ENCODE assay signal across 9 cellular contexts in genomic region chr16:46859719-46860152, GRCh38. TPM values are rescaled to one million over a fixed set of nuclear protein-coding genes. Genes with fewer than 3 reads are reported as not detected.
DNase-seq lines count a peak whose midpoint lies in the region; ATAC-seq and TF ChIP-seq lines count a peak whose summit lies in the region.
"Had no signal": no experiment of that assay in that cellular context is flagged by ENCODE, and none has a peak within 500 bp of the region (broad histone marks: within the 10 kb centered on the region; RNA-seq: fewer than 3 reads in every experiment).

No MANE protein-coding gene starts in this region.

- peaks cover 2% of the 10 kb centered on the region in 2 donors for H3K9me3 Mint-ChIP-seq in activated T-cell treated with anti-CD3 and anti-CD28 coated beads, Interleukin-2, amount 50 U/mL, for 72 hours
- no peaks in the 10 kb centered on the region for H3K9me3 Mint-ChIP-seq in CD8-positive, alpha-beta T cell

- TF ChIP-seq CTCF in HCT116 (IDR thresholded peaks at IDR 0.05 in 2 of 3, conservative IDR thresholded peaks at IDR 0.05 in 1 of 3; ENCODE audit: borderline replicate concordance in 1 of 3, insufficient read depth in 1 of 3, low read depth in 2 of 3, low read length in 2 of 3), result no peak
- TF ChIP-seq CTCF in CD8-positive, alpha-beta T cell (IDR thresholded peaks at IDR 0.05), result no peak

- H3K27me3 Mint-ChIP-seq in activated T-cell treated with anti-CD3 and anti-CD28 coated beads, Interleukin-2, amount 50 U/mL, for 72 hours (ENCODE audit: low read depth), result no peaks in the 10 kb centered on the region
- no peaks in the 10 kb centered on the region for H3K27me3 Mint-ChIP-seq in CD8-positive, alpha-beta T cell (ENCODE audit: low read depth)

- DNase-seq in A172 (ENCODE audit: low spot score) (peak; percentile 97), HCT116 (ENCODE audit: low read depth, low spot score) (peak; percentile 83), kidney tubule cell (ENCODE audit: low spot score) (peak; percentile 97), foreskin melanocyte (no peak)
- peak; percentile 59 to 61 for DNase-seq in activated T-cell treated with anti-CD3 and anti-CD28 coated beads, Interleukin-2, amount 50 U/mL, for 72 hours
- DNase-seq in CD8-positive, alpha-beta T cell, result no peak
- no peak for DNase-seq in effector memory CD4-positive, alpha-beta T cell
- DNase-seq: NCI-H2227 treated with DMSO at 0.1 percent for 48 hours had no signal

- peaks cover 18 to 42% of the 10 kb centered on the region in 2 experiments for H3K4me1 ChIP-seq in HCT116 (ENCODE audit: control insufficient read depth in 1 of 2, insufficient read depth in 2 of 2, low read length in 2 of 2)
- H3K4me1 ChIP-seq in CD8-positive, alpha-beta T cell (ENCODE audit: insufficient read depth, low read length), result no peaks in the 10 kb centered on the region
- no peaks in the 10 kb centered on the region for H3K4me1 ChIP-seq in effector memory CD4-positive, alpha-beta T cell (ENCODE audit: control insufficient read depth, insufficient read depth, low read length, poor library complexity, severe bottlenecking)

- H3K9me2 ChIP-seq in HCT116 (ENCODE audit: insufficient read depth), result no peaks in the 10 kb centered on the region

- no peaks in the 10 kb centered on the region for H4K20me1 ChIP-seq in HCT116 (ENCODE audit: insufficient read depth)

- H2AFZ ChIP-seq in HCT116 (ENCODE audit: low read depth, low read length, poor library complexity, severe bottlenecking), result peak overlapping the region; percentile 49

- intact Hi-C loops in HCT116 (cut with micrococcal nuclease), result loop anchor here (1.0 to 10.0 kb wide), 2 partner anchors 25 to 1305 kb away; partner anchors contain the start of gene GPT2
- intact Hi-C loops in CD8-positive, alpha-beta T cell (cut with DNase I, micrococcal nuclease), result loop anchor here in 1 of 2 experiments (5.0 kb wide), 1 partner anchor 1298 kb away; the partner anchor contains the start of gene ABCC12

- H3K27me3 ChIP-seq in HCT116 (ENCODE audit: insufficient read depth, low read length), result no peaks in the 10 kb centered on the region
- no peaks in the 10 kb centered on the region for H3K27me3 ChIP-seq in CD8-positive, alpha-beta T cell (ENCODE audit: insufficient read depth, low read length)
- H3K27me3 ChIP-seq in effector memory CD4-positive, alpha-beta T cell (replicated peaks; ENCODE audit: control insufficient read depth, insufficient read depth, low read length, poor library complexity, severe bottlenecking), result no peaks in the 10 kb centered on the region

- no peaks in the 10 kb centered on the region for H3K79me2 ChIP-seq in HCT116 (ENCODE audit: insufficient read depth, low read length)

- no peak for TF ChIP-seq POLR2A in HCT116 (IDR thresholded peaks at IDR 0.05; ENCODE audit: borderline replicate concordance, extremely low read depth, insufficient read depth, insufficient read length)

- no peaks in the 10 kb centered on the region for H3K9me3 ChIP-seq in HCT116 (ENCODE audit: control insufficient read depth in 1 of 2, insufficient read depth in 1 of 2, low read depth in 1 of 2, low read length in 2 of 2)
- H3K9me3 ChIP-seq in CD8-positive, alpha-beta T cell (ENCODE audit: low read length), result no peaks in the 10 kb centered on the region
- no peaks in the 10 kb centered on the region for H3K9me3 ChIP-seq in effector memory CD4-positive, alpha-beta T cell (ENCODE audit: control insufficient read depth, low read length)

- H3K4me2 ChIP-seq in HCT116 (ENCODE audit: low read length), result peak overlapping the region; percentile 59

- peaks cover 31% of the 10 kb centered on the region for H3K4me1 Mint-ChIP-seq in activated T-cell treated with anti-CD3 and anti-CD28 coated beads, Interleukin-2, amount 50 U/mL, for 72 hours (ENCODE audit: low read depth)
- no peaks in the 10 kb centered on the region for H3K4me1 Mint-ChIP-seq in CD8-positive, alpha-beta T cell (ENCODE audit: low read depth)

- no peaks in the 10 kb centered on the region for H3K36me3 ChIP-seq in HCT116 (ENCODE audit: control insufficient read depth in 1 of 2, insufficient read depth in 2 of 2, low read length in 2 of 2)
- no peaks in the 10 kb centered on the region for H3K36me3 ChIP-seq in CD8-positive, alpha-beta T cell (ENCODE audit: insufficient read depth, low read length)
- no peaks in the 10 kb centered on the region for H3K36me3 ChIP-seq in effector memory CD4-positive, alpha-beta T cell (ENCODE audit: control insufficient read depth, insufficient read depth, low read length)

- H3K9ac ChIP-seq in HCT116 (ENCODE audit: low read length), result no peak overlapping the region

- RAD21 ChIA-PET in HCT116 (lab: Charles Lee; ENCODE audit: low non-redundant PET in 1 of 2, low total read pairs in 2 of 2, uncharacterized antibody in 2 of 2, unreplicated experiment in 2 of 2), result no interaction called here

- H3K27ac Mint-ChIP-seq in activated T-cell treated with anti-CD3 and anti-CD28 coated beads, Interleukin-2, amount 50 U/mL, for 72 hours, result no peak overlapping the region
- no peak overlapping the region for H3K27ac Mint-ChIP-seq in CD8-positive, alpha-beta T cell

- no peak for TF ChIP-seq RAD21 in HCT116 (IDR thresholded peaks at IDR 0.05; ENCODE audit: low read depth)

- H3K4me3 ChIP-seq in HCT116 (replicated peaks in 1 of 2; ENCODE audit: low read depth in 1 of 2, low read length in 2 of 2), result 0 out of 4 replicates have a peak overlapping the region, but pooled peaks of 1 of the 2 experiments have one; percentile 26
- H3K4me3 ChIP-seq in CD8-positive, alpha-beta T cell (ENCODE audit: low read depth, low read length), result no peak overlapping the region
- H3K4me3 ChIP-seq in effector memory CD4-positive, alpha-beta T cell (ENCODE audit: insufficient read depth, low read depth, low read length, poor library complexity, severe bottlenecking), result no peak overlapping the region

- POLR2A ChIA-PET in HCT116 (lab: Charles Lee), result interaction anchor here (0.7 kb wide), 1 partner anchor 49 kb away, joined by 3 read pairs; no protein-coding TSS in a partner anchor
- POLR2A ChIA-PET in CD8-positive, alpha-beta T cell (lab: Charles Lee), result no interaction called here

- ATAC-seq in HCT116 (peak; percentile 93), GM21367 (IDR thresholded peaks at IDR 0.05; ENCODE audit: unreplicated experiment) (no peak)
- peak; percentile 89 to 93 for ATAC-seq in activated T-cell treated with anti-CD3 and anti-CD28 coated beads, Interleukin-2, amount 50 U/mL, for 72 hours (replicated peaks in 1 of 2)
- ATAC-seq in CD8-positive, alpha-beta T cell, result no peak

- H3K4me3 Mint-ChIP-seq in activated T-cell treated with anti-CD3 and anti-CD28 coated beads, Interleukin-2, amount 50 U/mL, for 72 hours, result peak overlapping the region in 1 of 2 donors; percentile 17
- H3K4me3 Mint-ChIP-seq in CD8-positive, alpha-beta T cell, result no peak overlapping the region

- peak overlapping the region; percentile 31; the same call in 1 of the 2 replicates for H3K27ac ChIP-seq in HCT116 (ENCODE audit: low read depth, low read length)
- no peak overlapping the region for H3K27ac ChIP-seq in CD8-positive, alpha-beta T cell (ENCODE audit: low read depth, low read length)
- no peak overlapping the region for H3K27ac ChIP-seq in effector memory CD4-positive, alpha-beta T cell (ENCODE audit: insufficient read depth, low read length, poor library complexity, severe bottlenecking)

- H3K36me3 Mint-ChIP-seq in activated T-cell treated with anti-CD3 and anti-CD28 coated beads, Interleukin-2, amount 50 U/mL, for 72 hours (ENCODE audit: insufficient read depth in 2 of 2), result peaks cover 1 to 4% of the 10 kb centered on the region in 2 donors
- no peaks in the 10 kb centered on the region for H3K36me3 Mint-ChIP-seq in CD8-positive, alpha-beta T cell

- no TSS peak for BruUV-seq in HCT116 (replicated peaks; lab: Mats Ljungman, UMichigan)

- CTCF ChIA-PET in HCT116 (lab: Charles Lee), result interaction anchor here (1.2 kb wide), 1 partner anchor 1305 kb away, joined by 3 read pairs; no protein-coding TSS in a partner anchor
- CTCF ChIA-PET in CD8-positive, alpha-beta T cell (lab: Charles Lee), result interaction anchor here (0.6 kb wide), 1 partner anchor 1343 kb away, joined by 3 read pairs; no protein-coding TSS in a partner anchor

TF ChIP-seq in HCT116, 20 proteins besides CTCF, POLR2A, EP300 and RAD21 (continues in another document):
- TF ChIP-seq ZFX (IDR thresholded peaks at IDR 0.05) (no peak), EGR1 (IDR thresholded peaks at IDR 0.05; ENCODE audit: low read depth) (0 out of 2 replicates have a peak, but pooled peaks have one; percentile 26), SRF (IDR thresholded peaks at IDR 0.05; ENCODE audit: low read depth) (no peak), FOSL1 (IDR thresholded peaks at IDR 0.05; ENCODE audit: low read depth) (peak; percentile 55; the same call in 1 of the 2 replicates), EZH2 (IDR thresholded peaks at IDR 0.05) (no peak), YY1 (IDR thresholded peaks at IDR 0.05; ENCODE audit: extremely low read depth, insufficient replicate concordance, low read depth, low read length) (no peak), CEBPB (IDR thresholded peaks at IDR 0.05; ENCODE audit: low read depth) (no peak), ATF3 (IDR thresholded peaks at IDR 0.05) (no peak), CBX3 (IDR thresholded peaks at IDR 0.05; ENCODE audit: low read depth) (peak; percentile 75; the same call in 1 of the 2 replicates), ZNF274 (IDR thresholded peaks at IDR 0.05; ENCODE audit: low read depth, low read length) (no peak), POLR2AphosphoS5 (IDR thresholded peaks at IDR 0.05; ENCODE audit: low read depth, low read length) (no peak), EZH2phosphoT487 (IDR thresholded peaks at IDR 0.05; ENCODE audit: borderline replicate concordance) (no peak)

RNA-seq across cellular contexts. Expression of gene GPT2, which starts 24.4 kb away (rescaled TPM):
- total RNA-seq in A172 (2014; rRNA removed; shearing (Covaris generic)), result 17.3 and 17.6 TPM in 2 replicates
- 50.6 TPM for total RNA-seq in HCT116 (2021; ENCODE audit: unreplicated experiment)
- 70.5 and 73.4 TPM in 2 replicates for polyA plus RNA-seq in HCT116 (2012)
- total RNA-seq in activated T-cell treated with anti-CD3 and anti-CD28 coated beads, Interleukin-2, amount 50 U/mL, for 72 hours, result 10 to 100 TPM; 36.5 to 38.2 TPM
- total RNA-seq in CD8-positive, alpha-beta T cell, result under 1 TPM in 1 of 2 experiments, not detected in 1; 0.08 TPM

RNA-seq across cellular contexts. Expression of gene C16orf87, which starts 28.8 kb away (rescaled TPM):
- 18.6 and 24.6 TPM in 2 replicates for total RNA-seq in A172 (2014; rRNA removed; shearing (Covaris generic))
- 10.2 TPM for total RNA-seq in HCT116 (2021; ENCODE audit: unreplicated experiment)
- 3.1 and 4.2 TPM in 2 replicates for polyA plus RNA-seq in HCT116 (2012)
- 10 to 100 TPM; 18.1 to 21.4 TPM for total RNA-seq in activated T-cell treated with anti-CD3 and anti-CD28 coated beads, Interleukin-2, amount 50 U/mL, for 72 hours
- 10 to 100 TPM; 13.9 to 14.0 TPM for total RNA-seq in CD8-positive, alpha-beta T cell

Comparison
In these comparisons a context has a peak if more than half of its experiments do, and no peak if none do; other contexts are left out.
1. DNase-seq: peak in A172 (single experiment), HCT116 (single experiment), activated T-cell treated with anti-CD3 and anti-CD28 coated beads, Interleukin-2, amount 50 U/mL, for 72 hours (2 of 2) and kidney tubule cell (single experiment); none in CD8-positive, alpha-beta T cell (0 of 7), effector memory CD4-positive, alpha-beta T cell (0 of 3) and foreskin melanocyte (single experiment).
2. ATAC-seq: peak in HCT116 (single experiment) and activated T-cell treated with anti-CD3 and anti-CD28 coated beads, Interleukin-2, amount 50 U/mL, for 72 hours (2 of 2); none in CD8-positive, alpha-beta T cell (single experiment) and GM21367 (single experiment).
3. RNA of gene GPT2, which starts 24.4 kb away (total RNA-seq): 50.6 TPM in HCT116 (single experiment), 36.5 to 38.2 TPM in activated T-cell treated with anti-CD3 and anti-CD28 coated beads, Interleukin-2, amount 50 U/mL, for 72 hours and 17.3 to 17.6 TPM in A172; 0.08 TPM in CD8-positive, alpha-beta T cell; every median in the first group is over 10 times any median in the second.